In genomic region chr13:27040826-27041108, GRCh38 we compare ENCODE assay signal across 16 cellular contexts.
"Had no signal": no experiment of that assay in that cellular context is flagged by ENCODE, and none has a peak within 500 bp of the region (broad histone marks: within the 10 kb centered on the region; RNA-seq: fewer than 3 reads in every experiment).

No MANE protein-coding gene starts in this region.

- H3K9me3 ChIP-seq: lower lobe of right lung, mucosa of descending colon, pancreas, upper lobe of right lung had no signal

- H3K27me3 ChIP-seq: pancreas, upper lobe of right lung had no signal

- DNase-seq: activated CD4-positive, alpha-beta T cell treated with anti-CD3 and anti-CD28 coated beads, Interleukin-2, amount 10 ng/mL, durations not matched to agents 24 days and 14 days; activated naive CD4-positive, alpha-beta T cell treated with anti-CD3 and anti-CD28 coated beads for 36 hours; amniotic stem cell; effector memory CD4-positive, alpha-beta T cell; immature natural killer cell; left cardiac atrium; lower lobe of right lung; pancreas; upper lobe of right lung had no signal

- H3K27ac Mint-ChIP-seq: activated CD4-positive, alpha-beta T cell treated with anti-CD3 and anti-CD28 coated beads, Interleukin-2, amount 10 ng/mL, durations not matched to agents 24 days and 14 days; activated naive CD4-positive, alpha-beta T cell treated with anti-CD3 and anti-CD28 coated beads for 36 hours; activated T-helper 17 cell treated with anti-CD3 and anti-CD28 coated beads, Interleukin-2, amount 50 U/mL, for 72 hours; nephron; T-helper 1 cell treated with Interleukin-12 subunit alpha and Interleukin-12 subunit beta and Interleukin-4 antibody, amounts not matched to agents 30 μg/mL and 1 μg/mL, for 36 hours had no signal

- H3K4me3 ChIP-seq: lower lobe of right lung, mucosa of descending colon, pancreas, skin epidermis, upper lobe of right lung had no signal

- H3K27ac ChIP-seq: lower lobe of right lung, pancreas, skin epidermis, upper lobe of right lung had no signal

- H3K4me3 Mint-ChIP-seq: activated CD4-positive, alpha-beta T cell treated with anti-CD3 and anti-CD28 coated beads, Interleukin-2, amount 10 ng/mL, durations not matched to agents 24 days and 14 days; activated naive CD4-positive, alpha-beta T cell treated with anti-CD3 and anti-CD28 coated beads for 36 hours; activated T-helper 17 cell treated with anti-CD3 and anti-CD28 coated beads, Interleukin-2, amount 50 U/mL, for 72 hours; brain; central memory CD8-positive, alpha-beta T cell; immature natural killer cell; nephron; T-helper 1 cell treated with Interleukin-12 subunit alpha and Interleukin-12 subunit beta and Interleukin-4 antibody, amounts not matched to agents 30 μg/mL and 1 μg/mL, for 36 hours had no signal

- H3K4me1 ChIP-seq: pancreas had no signal

- H3K9me3 Mint-ChIP-seq: activated CD4-positive, alpha-beta T cell treated with anti-CD3 and anti-CD28 coated beads, Interleukin-2, amount 10 ng/mL, durations not matched to agents 24 days and 14 days; activated naive CD4-positive, alpha-beta T cell treated with anti-CD3 and anti-CD28 coated beads for 36 hours; activated T-helper 17 cell treated with anti-CD3 and anti-CD28 coated beads, Interleukin-2, amount 50 U/mL, for 72 hours; central memory CD8-positive, alpha-beta T cell; immature natural killer cell; nephron; T-helper 1 cell treated with Interleukin-12 subunit alpha and Interleukin-12 subunit beta and Interleukin-4 antibody, amounts not matched to agents 30 μg/mL and 1 μg/mL, for 36 hours had no signal

- ATAC-seq: activated T-helper 17 cell treated with anti-CD3 and anti-CD28 coated beads, Interleukin-2, amount 50 U/mL, for 72 hours; left cardiac atrium; lower lobe of right lung; mucosa of descending colon; pancreas; upper lobe of right lung had no signal

- H3K36me3 Mint-ChIP-seq: brain, immature natural killer cell had no signal

- H3K36me3 ChIP-seq: lower lobe of right lung, pancreas, upper lobe of right lung had no signal
